ENCODE assay signal across 1 cellular context in genomic region chr9:128819716-128820664, GRCh38.
TF ChIP-seq lines count a peak whose summit lies in the region.

No MANE protein-coding gene starts in this region.

TF ChIP-seq in IMR-90, 13 proteins besides CTCF, POLR2A, EP300 and RAD21:
- no peak for TF ChIP-seq MAZ (IDR thresholded peaks at IDR 0.05; ENCODE audit: borderline replicate concordance, low read depth, low read length)
- TF ChIP-seq NFE2L2 (IDR thresholded peaks at IDR 0.05; ENCODE audit: low read depth, low read length) = no peak
- no peak for TF ChIP-seq RCOR1 (IDR thresholded peaks at IDR 0.05; ENCODE audit: insufficient replicate concordance, low read length)
- TF ChIP-seq MAFK (IDR thresholded peaks at IDR 0.05; ENCODE audit: low read depth, low read length) = no peak
- TF ChIP-seq ELK1 (IDR thresholded peaks at IDR 0.05; ENCODE audit: borderline replicate concordance, low read depth, low read length) = no peak
- no peak for TF ChIP-seq BHLHE40 (IDR thresholded peaks at IDR 0.05; ENCODE audit: low read depth, low read length)
- TF ChIP-seq USF2 (IDR thresholded peaks at IDR 0.05; ENCODE audit: low read depth, low read length) = no peak
- no peak for TF ChIP-seq CEBPB (IDR thresholded peaks at IDR 0.05; ENCODE audit: low read depth, low read length)
- no peak for TF ChIP-seq CHD1 (IDR thresholded peaks at IDR 0.05; ENCODE audit: low read depth, low read length)
- no peak for TF ChIP-seq MXI1 (IDR thresholded peaks at IDR 0.05; ENCODE audit: borderline replicate concordance, low read depth, low read length)
- TF ChIP-seq SMC3 (IDR thresholded peaks at IDR 0.05; ENCODE audit: low read depth, low read length) = no peak
- no peak for TF ChIP-seq FOS (IDR thresholded peaks at IDR 0.05; ENCODE audit: low read depth, low read length)
- no peak for TF ChIP-seq RFX5 (IDR thresholded peaks at IDR 0.05; ENCODE audit: low read depth, low read length)
